In genomic region chr15:52443205-52443604, GRCh38 we compare ENCODE assay signal across 6 cellular contexts.
A peak's percentile ranks its signal among the peaks of the same experiment; 100 is the strongest.
DNase-seq lines count a peak whose midpoint lies in the region; ATAC-seq, FAIRE-seq and TF ChIP-seq lines count a peak whose summit lies in the region.
"Not testable (repeated sequence)": the region's sequence is repeated elsewhere in the genome, so short reads cannot be mapped to it uniquely, and the experiment has no call there.

No MANE protein-coding gene starts in this region.

- not testable (repeated sequence) for H2AFZ ChIP-seq in IMR-90 (replicated peaks; ENCODE audit: low read length, poor library complexity); K562 (ENCODE audit: low read depth, low read length); H1 (ENCODE audit: low read length); HepG2 (ENCODE audit: low read length)

- DNase-seq in A549 (ENCODE audit: low read depth in 1 of 2, low spot score in 1 of 2); CD4-positive, CD25-positive, alpha-beta regulatory T cell; IMR-90; K562 (ENCODE audit: extremely low read depth in 1 of 4, low spot score in 3 of 4); H1 (ENCODE audit: low read depth in 1 of 2, low spot score in 2 of 2); HepG2 (ENCODE audit: low spot score): not testable (repeated sequence)

- not testable (repeated sequence) for BruUV-seq in IMR-90 (replicated peaks; lab: Mats Ljungman, UMichigan); K562 (replicated peaks; lab: Mats Ljungman, UMichigan); HepG2 (replicated peaks; lab: Mats Ljungman, UMichigan)

- in situ Hi-C loops in IMR-90 (cut with MboI; ENCODE audit: low sequenced_read_pairs); K562 (cut with MboI); HepG2 (cut with HindIII; ENCODE audit: extremely low pct_ligation_motif_present, low pct_unique_long_range_greater_than_20kb): not testable (repeated sequence)

- H3K36me3 ChIP-seq in CD4-positive, CD25-positive, alpha-beta regulatory T cell (ENCODE audit: control insufficient read depth, insufficient read depth, low read length); IMR-90 (ENCODE audit: control insufficient read depth, insufficient read depth, low read length); K562 (ENCODE audit: control insufficient read depth, insufficient read depth, low read length); H1 (ENCODE audit: control insufficient read depth in 2 of 4, insufficient read depth in 4 of 4, low read length in 3 of 4); HepG2 (replicated peaks in 1 of 2; ENCODE audit: control insufficient read depth in 1 of 2, insufficient read depth in 2 of 2, low read length in 2 of 2): not testable (repeated sequence)

- not testable (repeated sequence) for H3K27ac ChIP-seq in A549; CD4-positive, CD25-positive, alpha-beta regulatory T cell (ENCODE audit: insufficient read depth, low read length, poor library complexity, severe bottlenecking); IMR-90 (ENCODE audit: insufficient read depth, low read length); K562 (ENCODE audit: extremely low read depth, low read depth, low read length); H1 (ENCODE audit: low read depth, low read length); HepG2 (ENCODE audit: extremely low read length, insufficient read depth, low read length)

- H3K4me2 ChIP-seq in A549; IMR-90 (ENCODE audit: low read depth, low read length); K562 (ENCODE audit: insufficient read depth, low read length); H1 (ENCODE audit: insufficient read depth in 1 of 2, low read depth in 2 of 2, low read length in 2 of 2); HepG2 (ENCODE audit: low read depth, low read length): not testable (repeated sequence)

- H2BK120ac ChIP-seq in IMR-90 (ENCODE audit: low read depth, low read length); H1 (replicated peaks; ENCODE audit: low read depth, low read length): not testable (repeated sequence)

- not testable (repeated sequence) for H2BK20ac ChIP-seq in IMR-90 (ENCODE audit: low read depth, low read length); H1 (ENCODE audit: low read length)

- intact Hi-C loops in IMR-90 (cut with micrococcal nuclease); K562 (cut with micrococcal nuclease); HepG2 (cut with micrococcal nuclease; ENCODE audit: unreplicated experiment): not testable (repeated sequence)

- H3K9me3 Mint-ChIP-seq in CD4-positive, CD25-positive, alpha-beta regulatory T cell = not testable (repeated sequence)

- not testable (repeated sequence) for H2BK12ac ChIP-seq in H1 (ENCODE audit: low read depth, low read length)

- not testable (repeated sequence) for H3K27me3 Mint-ChIP-seq in CD4-positive, CD25-positive, alpha-beta regulatory T cell

- not testable (repeated sequence) for TF ChIP-seq EP300 in A549 (IDR thresholded peaks at IDR 0.05); K562 (IDR thresholded peaks at IDR 0.05; ENCODE audit: low read length); H1 (IDR thresholded peaks at IDR 0.05; ENCODE audit: borderline replicate concordance in 1 of 2, low read depth in 2 of 2, low read length in 2 of 2); HepG2 (IDR thresholded peaks at IDR 0.05; ENCODE audit: low read depth in 2 of 2, low read length in 2 of 2); HepG2 (CRISPR knock-in tag; IDR thresholded peaks at IDR 0.05; ENCODE audit: borderline replicate concordance)

- H3K56ac ChIP-seq in IMR-90 (ENCODE audit: extremely low read depth, insufficient read depth, low read length); H1 (replicated peaks; ENCODE audit: insufficient read length, low read depth, low read length): not testable (repeated sequence)

- H4K20me1 ChIP-seq in IMR-90 (ENCODE audit: insufficient read depth, low read length); K562 (replicated peaks; ENCODE audit: control insufficient read depth, insufficient read depth, low read length); H1 (replicated peaks in 1 of 2; ENCODE audit: control insufficient read depth in 1 of 2, insufficient read depth in 2 of 2, low read length in 2 of 2); HepG2 (ENCODE audit: insufficient read depth, low read length): not testable (repeated sequence)

- not testable (repeated sequence) for FAIRE-seq in A549 (lab: Jason Lieb, UNC); K562 (lab: Jason Lieb, UNC); H1 (lab: Jason Lieb, UNC); HepG2 (lab: Jason Lieb, UNC)

- 94% methylated on average over 6 of the region's 6 CpGs for whole genome bisulfite sequencing in A549 (ENCODE audit: missing lambda C conversion rate)
- 100% methylated on average over 3 of the region's 6 CpGs; no CpG with 5 or more reads in 1 of the 2 experiments for WGBS in IMR-90 (ENCODE audit: extremely low coverage in 2 of 2, insufficient read length in 1 of 2), 2 experiments
- WGBS in K562 (ENCODE audit: insufficient coverage, low coverage, missing lambda C conversion rate) = 2% methylated on average over 6 of the region's 6 CpGs
- WGBS in H1 (ENCODE audit: extremely low coverage in 1 of 2, insufficient coverage in 1 of 2, insufficient read length in 1 of 2, insufficient replicate concordance in 2 of 2, low coverage in 1 of 2, low lambda C conversion rate in 2 of 2, missing lambda C conversion rate in 1 of 2), 2 experiments = 86% methylated on average over 6 of the region's 6 CpGs; no CpG with 5 or more reads in 1 of the 2 experiments
- WGBS in HepG2 (ENCODE audit: low lambda C conversion rate) = 48% methylated on average over 6 of the region's 6 CpGs

- not testable (repeated sequence) for TF ChIP-seq RAD21 in A549 (conservative IDR thresholded peaks at IDR 0.05 in 1 of 2, IDR thresholded peaks at IDR 0.05 in 1 of 2); IMR-90 (IDR thresholded peaks at IDR 0.05; ENCODE audit: low read length); K562 (CRISPR knock-in tag; conservative IDR thresholded peaks at IDR 0.05 in 1 of 2, IDR thresholded peaks at IDR 0.05 in 1 of 2); H1 (IDR thresholded peaks at IDR 0.05 in 1 of 2, conservative IDR thresholded peaks at IDR 0.05 in 1 of 2; ENCODE audit: low read depth in 2 of 2, low read length in 2 of 2); HepG2 (CRISPR knock-in tag; IDR thresholded peaks at IDR 0.05)

- H3K4me3 Mint-ChIP-seq in CD4-positive, CD25-positive, alpha-beta regulatory T cell = not testable (repeated sequence)

- not testable (repeated sequence) for H4K91ac ChIP-seq in IMR-90 (ENCODE audit: insufficient read depth, low read depth, low read length); H1 (replicated peaks; ENCODE audit: insufficient read length, low read length)

- not testable (repeated sequence) for H3K14ac ChIP-seq in IMR-90 (replicated peaks; ENCODE audit: low read depth, low read length); H1 (ENCODE audit: insufficient read length)

- not testable (repeated sequence) for H3K23me2 ChIP-seq in H1 (ENCODE audit: low read depth, low read length)

- H3K27ac Mint-ChIP-seq in CD4-positive, CD25-positive, alpha-beta regulatory T cell = peak overlapping the region in 2 of 3 donors; percentile 6 to 40

- H3K27me3 ChIP-seq in CD4-positive, CD25-positive, alpha-beta regulatory T cell (ENCODE audit: control insufficient read depth, insufficient read depth, low read length); IMR-90 (ENCODE audit: control insufficient read depth, insufficient read depth, low read length); K562 (ENCODE audit: control insufficient read depth in 2 of 2, insufficient read depth in 2 of 2, low read length in 2 of 2); H1 (replicated peaks in 1 of 4; ENCODE audit: control insufficient read depth in 3 of 4, extremely low read depth in 1 of 4, insufficient read depth in 3 of 4, low read length in 3 of 4); HepG2 (ENCODE audit: control insufficient read depth in 1 of 2, insufficient read depth in 2 of 2, low read length in 2 of 2): not testable (repeated sequence)

- H3K36me3 Mint-ChIP-seq in CD4-positive, CD25-positive, alpha-beta regulatory T cell = peaks cover 13% of the 10 kb centered on the region

- H3K23ac ChIP-seq in IMR-90 (ENCODE audit: low read depth, low read length); H1 (ENCODE audit: insufficient read length): not testable (repeated sequence)

- not testable (repeated sequence) for H3K18ac ChIP-seq in IMR-90 (ENCODE audit: low read depth, low read length); H1 (ENCODE audit: extremely low read depth, low read length)

- not testable (repeated sequence) for H3K4me3 ChIP-seq in A549; CD4-positive, CD25-positive, alpha-beta regulatory T cell (ENCODE audit: low read depth, low read length); IMR-90 (ENCODE audit: insufficient read depth, low read depth, low read length); K562; H1 (ENCODE audit: extremely low read depth in 1 of 4, insufficient read depth in 2 of 4, low read depth in 3 of 4, low read length in 4 of 4); HepG2 (replicated peaks in 1 of 3; ENCODE audit: insufficient read depth in 1 of 3, low read depth in 2 of 3, low read length in 3 of 3)

- not testable (repeated sequence) for H3K9me3 ChIP-seq in A549; CD4-positive, CD25-positive, alpha-beta regulatory T cell (ENCODE audit: control insufficient read depth in 2 of 2, low read length in 2 of 2); IMR-90 (ENCODE audit: control insufficient read depth, insufficient read depth, low read length); K562 (replicated peaks; ENCODE audit: control insufficient read depth, insufficient read depth, low read depth, low read length); HepG2 (ENCODE audit: low read length)
- peaks cover 16 to 17% of the 10 kb centered on the region in 2 experiments for H3K9me3 ChIP-seq in H1 (ENCODE audit: insufficient read depth in 2 of 2, low read depth in 1 of 2, low read length in 1 of 2)

- not testable (repeated sequence) for TF ChIP-seq POLR2A in A549 (IDR thresholded peaks at IDR 0.05; ENCODE audit: low read length); IMR-90 (IDR thresholded peaks at IDR 0.05; ENCODE audit: low read depth, low read length); K562 (conservative IDR thresholded peaks at IDR 0.05); H1 (IDR thresholded peaks at IDR 0.05; ENCODE audit: control extremely low read depth in 1 of 2, low read depth in 2 of 2, low read length in 2 of 2); HepG2 (IDR thresholded peaks at IDR 0.05; ENCODE audit: insufficient read depth in 1 of 2, low read depth in 2 of 2, low read length in 2 of 2)

- H3K9me1 ChIP-seq in IMR-90 (ENCODE audit: insufficient read depth, low read length); K562 (ENCODE audit: control insufficient read depth, insufficient read depth, low read length): not testable (repeated sequence)

- H2AK9ac ChIP-seq in IMR-90 (replicated peaks; ENCODE audit: low read depth, low read length, poor library complexity) = not testable (repeated sequence)

- not testable (repeated sequence) for TF ChIP-seq CTCF in A549 (IDR thresholded peaks at IDR 0.05); IMR-90 (conservative IDR thresholded peaks at IDR 0.05; ENCODE audit: low read depth, low read length); K562 (IDR thresholded peaks at IDR 0.05 in 2 of 3, conservative IDR thresholded peaks at IDR 0.05 in 1 of 3; ENCODE audit: insufficient read depth in 2 of 3, low read depth in 1 of 3, low read length in 3 of 3); H1 (IDR thresholded peaks at IDR 0.05; ENCODE audit: control extremely low read depth in 1 of 3, insufficient read depth in 1 of 3, low read depth in 1 of 3, low read length in 3 of 3); HepG2 (CRISPR knock-in tag; IDR thresholded peaks at IDR 0.05)

- ATAC-seq in A549; CD4-positive, CD25-positive, alpha-beta regulatory T cell (ENCODE audit: low read depth in 2 of 2); IMR-90 (ENCODE audit: low read depth); K562; HepG2: not testable (repeated sequence)

- peaks cover 30% of the 10 kb centered on the region for H3K4me1 ChIP-seq in A549
- not testable (repeated sequence) for H3K4me1 ChIP-seq in CD4-positive, CD25-positive, alpha-beta regulatory T cell (ENCODE audit: control insufficient read depth, insufficient read depth, low read length, poor library complexity, severe bottlenecking); IMR-90 (ENCODE audit: control insufficient read depth, insufficient read depth, low read length); K562 (replicated peaks in 1 of 2; ENCODE audit: control insufficient read depth in 2 of 2, insufficient read depth in 2 of 2, low read length in 2 of 2); H1 (replicated peaks in 1 of 4; ENCODE audit: control insufficient read depth in 3 of 4, insufficient read depth in 4 of 4, low read length in 3 of 4); HepG2 (ENCODE audit: insufficient read depth, low read length)

- H3K79me2 ChIP-seq in K562 (ENCODE audit: control insufficient read depth, insufficient read depth, low read length); H1 (ENCODE audit: control insufficient read depth in 1 of 2, insufficient read depth in 2 of 2, low read length in 2 of 2); HepG2 (ENCODE audit: insufficient read depth, low read length): not testable (repeated sequence)

- H3K79me1 ChIP-seq in IMR-90 (ENCODE audit: low read depth in 1 of 2, low read length in 2 of 2) = peaks cover 8 to 23% of the 10 kb centered on the region in 2 experiments
- H3K79me1 ChIP-seq in H1 (ENCODE audit: low read depth, low read length) = not testable (repeated sequence)

- H3K4me1 Mint-ChIP-seq in CD4-positive, CD25-positive, alpha-beta regulatory T cell = peaks cover 30 to 68% (median 48%) of the 10 kb centered on the region in 4 donors

- H2BK5ac ChIP-seq in IMR-90 (ENCODE audit: low read depth, low read length, poor library complexity, severe bottlenecking); H1 (ENCODE audit: low read depth, low read length): not testable (repeated sequence)

- not testable (repeated sequence) for H4K5ac ChIP-seq in IMR-90 (ENCODE audit: low read depth, low read length); H1 (ENCODE audit: insufficient read length, low read depth, low read length)

- not testable (repeated sequence) for H2AK5ac ChIP-seq in IMR-90 (ENCODE audit: low read depth, low read length); H1 (ENCODE audit: low read depth, low read length)

- H3K4ac ChIP-seq in IMR-90 (ENCODE audit: low read depth, low read length); H1 (replicated peaks; ENCODE audit: insufficient read length, low read depth, low read length): not testable (repeated sequence)

- not testable (repeated sequence) for H4K8ac ChIP-seq in IMR-90 (ENCODE audit: low read depth in 2 of 2, low read length in 2 of 2); H1 (ENCODE audit: extremely low read depth, insufficient read depth, low read length)

- dilution Hi-C loops in IMR-90 (cut with HindIII; ENCODE audit: low sequenced_read_pairs, unreplicated experiment) = not testable (repeated sequence)

- not testable (repeated sequence) for H2BK15ac ChIP-seq in IMR-90 (ENCODE audit: low read depth, low read length); H1 (ENCODE audit: low read length)

- POLR2A ChIA-PET in A549 (lab: Yijun Ruan, JAX); IMR-90 (lab: Charles Lee; ENCODE audit: unreplicated experiment); H1 (lab: Charles Lee; ENCODE audit: partially characterized antibody): not testable (repeated sequence)
- POLR2A ChIA-PET in K562 (lab: Yijun Ruan, JAX) = interaction anchor here (0.7 kb wide), 1 partner anchor 8 kb away, joined by 4 read pairs; no protein-coding TSS in a partner anchor
- POLR2A ChIA-PET in HepG2 (lab: Yijun Ruan, JAX) = interaction anchor here (1.1 kb wide), 1 partner anchor 155 kb away, joined by 3 read pairs; no protein-coding TSS in a partner anchor

- CTCF ChIA-PET in A549 (lab: Yijun Ruan, JAX) (interaction anchor here (0.5 to 1.7 kb wide), 6 partner anchors 10 to 271 kb away, joined by 3 to 6 read pairs (median 4); no protein-coding TSS in a partner anchor), H1 (lab: Charles Lee; ENCODE audit: partially characterized antibody) (interaction anchor here (0.5 to 1.2 kb wide), 2 partner anchors 20 to 183 kb away, joined by 3 to 4 read pairs; no protein-coding TSS in a partner anchor)
- CTCF ChIA-PET in IMR-90 (lab: Yijun Ruan, JAX); K562 (lab: Yijun Ruan, JAX; ENCODE audit: low intra/inter-chr PET ratio); HepG2 (lab: Yijun Ruan, JAX; ENCODE audit: low intra/inter-chr PET ratio, low total read pairs): not testable (repeated sequence)

- not testable (repeated sequence) for H3K9ac ChIP-seq in IMR-90 (ENCODE audit: low read depth, low read length); K562 (ENCODE audit: insufficient read depth in 1 of 2, low read depth in 2 of 2, low read length in 2 of 2); H1 (replicated peaks in 1 of 4; ENCODE audit: extremely low read depth in 1 of 4, low read depth in 3 of 4, low read length in 3 of 4); HepG2 (ENCODE audit: insufficient read depth, low read depth, low read length)
